ENCODE assay signal across 2 cellular contexts in the genomic region with DNA sequence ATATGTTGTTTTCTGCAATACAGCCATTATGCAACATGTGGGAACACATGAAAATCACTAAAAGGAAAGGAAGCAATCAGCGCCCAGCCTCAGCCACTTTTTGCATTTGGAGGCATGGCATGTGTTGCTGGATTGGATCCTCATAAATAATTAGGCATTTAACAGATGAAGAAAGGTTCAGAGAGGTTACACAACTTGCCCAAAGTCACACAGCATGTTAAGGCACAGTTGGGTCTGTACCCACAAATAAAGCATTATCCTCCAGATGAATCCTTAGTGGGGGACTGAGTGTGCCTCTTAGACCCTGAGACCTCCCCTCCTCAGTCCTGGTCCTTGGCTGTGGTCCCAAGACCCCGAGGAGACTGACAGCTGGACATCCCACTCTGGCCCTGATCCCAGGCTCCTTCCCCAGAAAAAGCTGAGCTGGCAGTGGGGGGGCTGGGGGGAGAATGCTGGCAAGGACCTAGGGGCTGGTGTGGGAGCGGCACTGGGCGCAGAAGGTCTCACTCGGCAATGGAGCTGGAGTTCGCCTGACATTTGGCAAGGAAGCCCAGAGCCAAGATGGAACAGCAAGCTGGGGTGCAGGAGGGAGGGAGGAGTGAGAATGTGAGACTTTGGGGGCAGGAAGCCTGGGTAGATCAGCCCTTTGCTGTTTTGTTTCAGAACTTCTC.
A peak's percentile ranks its signal among the peaks of the same experiment; 100 is the strongest.
TF ChIP-seq lines count a peak whose summit lies in the region.

No MANE protein-coding gene starts in this region.

TF ChIP-seq in GM12878, 131 proteins besides CTCF, POLR2A, EP300 and RAD21:
- TF ChIP-seq SMARCA5 (IDR thresholded peaks at IDR 0.05) (peak; percentile 84; the same call in 1 of the 2 replicates), POU2F2 (IDR thresholded peaks at IDR 0.05; ENCODE audit: borderline replicate concordance, low read depth, low read length) (no peak)

TF ChIP-seq in GM23338, 12 proteins besides CTCF, POLR2A, EP300 and RAD21:
- TF ChIP-seq REST (IDR thresholded peaks at IDR 0.05; ENCODE audit: unreplicated experiment) (no peak), ZNF462 (CRISPR knock-in tag; IDR thresholded peaks at IDR 0.05) (no peak), ZNF331 (CRISPR knock-in tag; IDR thresholded peaks at IDR 0.05; ENCODE audit: low read depth) (no peak), ETS1 (IDR thresholded peaks at IDR 0.05) (no peak), ZNF114 (CRISPR knock-in tag; IDR thresholded peaks at IDR 0.05) (no peak), STAT1 (IDR thresholded peaks at IDR 0.05; ENCODE audit: unreplicated experiment) (no peak), EZH2phosphoT487 (IDR thresholded peaks at IDR 0.05; ENCODE audit: unreplicated experiment) (no peak), NANOG (IDR thresholded peaks at IDR 0.05; ENCODE audit: borderline replicate concordance) (no peak), CREB1 (CRISPR knock-in tag; IDR thresholded peaks at IDR 0.05; ENCODE audit: low read depth) (no peak), JUNB (IDR thresholded peaks at IDR 0.05; ENCODE audit: unreplicated experiment) (no peak)
